30 cellular contexts compared by ENCODE assay signal in genomic region chr7:151181011-151181431, GRCh38. TPM values are rescaled to one million over a fixed set of nuclear protein-coding genes. Genes with fewer than 3 reads are reported as not detected.
A peak's percentile ranks its signal among the peaks of the same experiment; 100 is the strongest.
DNase-seq lines count a peak whose midpoint lies in the region; TF ChIP-seq lines count a peak whose summit lies in the region.
"Had no signal": no experiment of that assay in that cellular context is flagged by ENCODE, and none has a peak within 500 bp of the region (broad histone marks: within the 10 kb centered on the region; RNA-seq: fewer than 3 reads in every experiment).

No MANE protein-coding gene starts in this region.

- no peak overlapping the region for H2AFZ ChIP-seq in osteoblast (ENCODE audit: low read length)

- H3K4me1 ChIP-seq in SJCRH30: peaks cover 4% of the 10 kb centered on the region; the same call in 1 of the 2 replicates
- no peaks in the 10 kb centered on the region for H3K4me1 ChIP-seq in osteoblast (ENCODE audit: insufficient read depth, low read length)
- H3K4me1 ChIP-seq: foreskin keratinocyte, Peyer's patch, SJSA1, thyroid gland had no signal

- H3K79me2 ChIP-seq in osteoblast (ENCODE audit: insufficient read depth, low read length): no peaks in the 10 kb centered on the region

- DNase-seq in SJCRH30 (peak; percentile 59 to 62), coronary artery (ENCODE audit: low spot score) (peak; percentile 38), osteoblast (ENCODE audit: insufficient read length, low spot score, missing footprints) (peak; percentile 13), MV-4-11 (lab: John Stamatoyannopoulos, UW) (no peak), UCSD-AML1 (lab: John Stamatoyannopoulos, UW; ENCODE audit: unreplicated experiment) (no peak)
- DNase-seq: activated CD4-positive, alpha-beta T cell treated with anti-CD3 and anti-CD28 coated beads, Interleukin-2, amount 10 ng/mL, durations not matched to agents 7 days and 5 days; activated CD8-positive, alpha-beta memory T cell treated with anti-CD3 and anti-CD28 coated beads, Interleukin-2, amount 50 U/mL, for 4 hours; CD4-positive, CD25-positive, alpha-beta regulatory T cell; cerebellar nuclear complex; DMS 273 treated with DMSO at 0.1 percent for 48 hours; effector CD4-positive, alpha-beta T cell; erythroblast; foreskin keratinocyte; hippocampal formation; IMR-90; NCI-H1105 treated with DMSO at 0.1 percent for 48 hours; NCI-H2107; NK-92 treated with Interleukin-12 subunit alpha and Interleukin-12 subunit beta, amount 100 ng/mL, for 24 hours; Peyer's patch; stimulated activated CD4-positive, alpha-beta T cell treated with anti-CD3 and anti-CD28 coated beads, Interleukin-2, amount 100 ng/mL, for 48 hours; stimulated activated naive CD4-positive, alpha-beta T cell; thyroid gland had no signal

- no peak overlapping the region for H3K27ac ChIP-seq in SJCRH30
- no peak overlapping the region for H3K27ac ChIP-seq in coronary artery
- H3K27ac ChIP-seq in osteoblast (ENCODE audit: low read depth, low read length): no peak overlapping the region
- H3K27ac ChIP-seq: foreskin keratinocyte, Peyer's patch, SJSA1, skin epidermis, thyroid gland had no signal

- peaks cover 3% of the 10 kb centered on the region for H4K20me1 ChIP-seq in osteoblast (ENCODE audit: insufficient read depth, low read length)

- TF ChIP-seq CTCF in coronary artery (IDR thresholded peaks at IDR 0.05) (no peak), osteoblast (IDR thresholded peaks at IDR 0.05; ENCODE audit: extremely low read depth, low read depth, low read length) (no peak)

- peaks cover 4% of the 10 kb centered on the region; the same call in 1 of the 2 replicates for H3K27me3 ChIP-seq in SJCRH30
- H3K27me3 ChIP-seq in osteoblast (ENCODE audit: insufficient read depth, low read length): peaks cover 39% of the 10 kb centered on the region
- H3K27me3 ChIP-seq: Peyer's patch, thyroid gland had no signal

- H3K36me3 ChIP-seq in SJCRH30 (no peaks in the 10 kb centered on the region), osteoblast (ENCODE audit: insufficient read depth, low read length) (no peaks in the 10 kb centered on the region)
- H3K36me3 ChIP-seq: Peyer's patch, SJSA1, thyroid gland had no signal

- no peak overlapping the region for H3K4me2 ChIP-seq in osteoblast (ENCODE audit: insufficient read depth, low read length)

- H3K9me3 ChIP-seq in SJCRH30 (replicated peaks): no peaks in the 10 kb centered on the region
- H3K9me3 ChIP-seq in osteoblast (ENCODE audit: low read depth, low read length): no peaks in the 10 kb centered on the region
- H3K9me3 ChIP-seq: Peyer's patch, SJSA1, thyroid gland had no signal

- H3K4me3 ChIP-seq in SJCRH30 (no peak overlapping the region), coronary artery (no peak overlapping the region), osteoblast (ENCODE audit: insufficient read depth, low read length) (no peak overlapping the region)
- H3K4me3 ChIP-seq: Peyer's patch, SJSA1, skin epidermis, thyroid gland had no signal

RNA-seq across cellular contexts. Expression of gene ASB10, which starts 6.0 kb away (rescaled TPM):
- total RNA-seq in SJCRH30 (2014; rRNA removed; shearing (Covaris generic)): not detected in 2 replicates
- not detected in 2 replicates for total RNA-seq in osteoblast
- total RNA-seq: activated CD4-positive, alpha-beta T cell treated with anti-CD3 and anti-CD28 coated beads, Interleukin-2, amount 10 ng/mL, durations not matched to agents 7 days and 5 days; activated T-helper 17 cell treated with anti-CD3 and anti-CD28 coated beads, Interleukin-2, amount 50 U/mL, for 72 hours; CD4-positive, CD25-positive, alpha-beta regulatory T cell; foreskin keratinocyte; G401; IMR-90; lung microvascular endothelial cell; NCI-H460; Peyer's patch; pulmonary artery endothelial cell; SJSA1; T-helper 1 cell treated with Interleukin-12 subunit alpha and Interleukin-12 subunit beta and Interleukin-4 antibody, amounts not matched to agents 30 ng/mL and 1 ng/mL, for 36 hours; thyroid gland had no signal

RNA-seq across cellular contexts. Expression of gene GBX1, which starts 13.5 kb away (rescaled TPM):
- 0.48 and 0.95 TPM in 2 replicates for total RNA-seq in SJCRH30 (2014; rRNA removed; shearing (Covaris generic))
- total RNA-seq in osteoblast: not detected in 2 replicates
- total RNA-seq: activated CD4-positive, alpha-beta T cell treated with anti-CD3 and anti-CD28 coated beads, Interleukin-2, amount 10 ng/mL, durations not matched to agents 7 days and 5 days; CD4-positive, CD25-positive, alpha-beta regulatory T cell; foreskin keratinocyte; G401; IMR-90; lung microvascular endothelial cell; NCI-H460; Peyer's patch; pulmonary artery endothelial cell; SJSA1; T-helper 1 cell treated with Interleukin-12 subunit alpha and Interleukin-12 subunit beta and Interleukin-4 antibody, amounts not matched to agents 30 ng/mL and 1 ng/mL, for 36 hours; thyroid gland had no signal

RNA-seq across cellular contexts. Expression of gene H2BK1, which starts 29.3 kb away (rescaled TPM):
- total RNA-seq in SJCRH30 (2014; rRNA removed; shearing (Covaris generic)): not detected in 2 replicates
- total RNA-seq in osteoblast: not detected in 2 replicates
- total RNA-seq: activated CD4-positive, alpha-beta T cell treated with anti-CD3 and anti-CD28 coated beads, Interleukin-2, amount 10 ng/mL, durations not matched to agents 7 days and 5 days; foreskin keratinocyte; G401; IMR-90; lung microvascular endothelial cell; NCI-H460; Peyer's patch; pulmonary artery endothelial cell; SJSA1; thyroid gland had no signal

RNA-seq across cellular contexts. Expression of gene ABCF2, which starts 46.0 kb away (rescaled TPM):
- 77.6 and 77.7 TPM in 2 replicates for total RNA-seq in SJCRH30 (2014; rRNA removed; shearing (Covaris generic))
- total RNA-seq in osteoblast: 55.1 and 65.9 TPM in 2 replicates

RNA-seq across cellular contexts. Expression of gene CHPF2, which starts 51.3 kb away (rescaled TPM):
- total RNA-seq in SJCRH30 (2014; rRNA removed; shearing (Covaris generic)): 27.7 and 28.2 TPM in 2 replicates
- total RNA-seq in osteoblast: 77.5 and 83.2 TPM in 2 replicates

Comparison
In these comparisons a context has a peak if more than half of its experiments do, and no peak if none do; other contexts are left out.
1. DNase-seq: peak in SJCRH30 (2 of 2), coronary artery (single experiment) and osteoblast (single experiment); none in MV-4-11 (single experiment) and UCSD-AML1 (single experiment).